In genomic region chr19:2675892-2676291, GRCh38 we compare ENCODE assay signal across 12 cellular contexts. TPM values are rescaled to one million over a fixed set of nuclear protein-coding genes. Genes with fewer than 3 reads are reported as not detected.
"Had no signal": no experiment of that assay in that cellular context is flagged by ENCODE, and none has a peak within 500 bp of the region (broad histone marks: within the 10 kb centered on the region; RNA-seq: fewer than 3 reads in every experiment).

No MANE protein-coding gene starts in this region.

- ATAC-seq: effector memory CD8-positive, alpha-beta T cell had no signal

- H3K27ac ChIP-seq: SJSA1 had no signal

- H3K4me3 ChIP-seq: prostate gland, SJSA1 had no signal

- DNase-seq: activated CD4-positive, alpha-beta T cell treated with anti-CD3 and anti-CD28 coated beads, Interleukin-2, amount 10 ng/mL, durations not matched to agents 7 days and 5 days; activated CD4-positive, CD25-positive, alpha-beta regulatory T cell; activated CD8-positive, alpha-beta memory T cell treated with anti-CD3 and anti-CD28 coated beads for 24 hours; activated naive CD8-positive, alpha-beta T cell treated with anti-CD3 and anti-CD28 coated beads for 36 hours; cerebellar nuclear complex; effector memory CD8-positive, alpha-beta T cell; nephron progenitor cell; sigmoid colon; spleen; trophoblast cell had no signal

- H3K4me1 ChIP-seq: prostate gland, SJSA1 had no signal

- H3K9me3 ChIP-seq: prostate gland, sigmoid colon, SJSA1, spleen had no signal

- H3K27me3 ChIP-seq: sigmoid colon, spleen had no signal

- H3K36me3 ChIP-seq: prostate gland, sigmoid colon, SJSA1 had no signal

RNA-seq across cellular contexts. Expression of gene DIRAS1, which starts 45.3 kb away (rescaled TPM):
- total RNA-seq: activated CD4-positive, alpha-beta T cell treated with anti-CD3 and anti-CD28 coated beads, Interleukin-2, amount 10 ng/mL, durations not matched to agents 7 days and 5 days; SJSA1 had no signal
